In genomic region chr3:49806838-49807237, GRCh38 we compare ENCODE assay signal across 2 cellular contexts.
TF ChIP-seq lines count a peak whose summit lies in the region.

No MANE protein-coding gene starts in this region.

TF ChIP-seq in K562, 482 proteins besides CTCF, POLR2A, EP300 and RAD21:
- TF ChIP-seq COPS2 (conservative IDR thresholded peaks at IDR 0.05) (no peak), ZNF551 (CRISPR knock-in tag; IDR thresholded peaks at IDR 0.05) (no peak), RBFOX2 (IDR thresholded peaks at IDR 0.05; ENCODE audit: low read depth, low read length) (0 out of 2 replicates have a peak, but pooled peaks have one; percentile 7), THAP12 (CRISPR knock-in tag; IDR thresholded peaks at IDR 0.05) (no peak), ID3 (CRISPR knock-in tag; IDR thresholded peaks at IDR 0.05) (no peak), ID3 (tag; IDR thresholded peaks at IDR 0.05) (no peak), POLR2AphosphoS2 (IDR thresholded peaks at IDR 0.05; ENCODE audit: low read length) (no peak), ETS2 (tag; IDR thresholded peaks at IDR 0.05; ENCODE audit: borderline replicate concordance, poor library complexity, severe bottlenecking) (no peak)

TF ChIP-seq in SK-N-SH, 30 proteins besides CTCF, POLR2A, EP300 and RAD21:
- TF ChIP-seq POLR2AphosphoS5 (IDR thresholded peaks at IDR 0.05; ENCODE audit: low read depth, low read length) (no peak), RCOR1 (IDR thresholded peaks at IDR 0.05; ENCODE audit: low read length) (no peak), MAX (IDR thresholded peaks at IDR 0.05; ENCODE audit: low read depth) (no peak), TCF12 (IDR thresholded peaks at IDR 0.05) (no peak), SIN3A (IDR thresholded peaks at IDR 0.05; ENCODE audit: borderline replicate concordance, low read depth, low read length) (no peak)
